In the genomic region with DNA sequence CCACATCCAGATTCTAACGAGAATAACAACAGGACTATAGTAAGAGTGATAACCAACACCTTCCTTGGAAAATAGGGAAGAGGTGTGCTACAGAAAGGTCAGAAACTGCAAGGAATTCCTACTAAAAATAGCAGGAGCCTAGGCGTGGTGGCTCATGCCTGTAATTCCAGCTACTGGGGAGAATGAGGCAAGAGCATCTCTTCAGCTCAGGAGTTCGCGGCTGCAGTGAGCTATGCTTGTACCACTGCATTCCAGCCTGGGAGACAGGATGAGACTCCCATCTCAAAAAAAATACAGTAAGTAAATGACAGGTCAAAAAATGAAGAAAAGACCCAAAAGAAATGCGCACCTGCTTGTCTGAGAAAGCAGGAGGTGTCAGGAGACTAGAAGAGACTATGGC, we compare ENCODE assay signal across 26 cellular contexts.
"Had no signal": no experiment of that assay in that cellular context is flagged by ENCODE, and none has a peak within 500 bp of the region (broad histone marks: within the 10 kb centered on the region; RNA-seq: fewer than 3 reads in every experiment).

No MANE protein-coding gene starts in this region.

- H3K9me3 Mint-ChIP-seq: immature natural killer cell; natural killer cell treated with Interleukin-12 subunit alpha and Interleukin-12 subunit beta and Interleukin-15 and Interleukin-18, amount 100 ng/mL, for 72 hours; type B pancreatic cell had no signal

- H3K4me1 Mint-ChIP-seq: immature natural killer cell; naive thymus-derived CD4-positive, alpha-beta T cell; stimulated activated naive B cell treated with anti-CD40 and anti-IgM and Interleukin-4, amounts not matched to agents 10 μg/mL and 1 μg/mL and 100 μg/mL, for 72 hours had no signal

- H3K27me3 ChIP-seq: left lung, ovary, right atrium auricular region, right lobe of liver, uterus had no signal

- H3K4me3 ChIP-seq: left lung, lung, mucosa of descending colon, ovary, right atrium auricular region, right lobe of liver, skin epidermis, stomach, thoracic aorta, tibial artery, uterus had no signal

- ATAC-seq: left colon; left lung; mucosa of descending colon; naive thymus-derived CD4-positive, alpha-beta T cell; natural killer cell treated with Interleukin-12 subunit alpha and Interleukin-12 subunit beta and Interleukin-15 and Interleukin-18, amount 100 ng/mL, for 72 hours; right lobe of liver; stimulated activated naive B cell treated with anti-CD40 and anti-IgM and Interleukin-4, amounts not matched to agents 10 μg/mL and 1 μg/mL and 100 μg/mL, for 72 hours; stimulated activated naive CD8-positive, alpha-beta T cell treated with anti-CD3 and anti-CD28 coated beads, Interleukin-15, Interleukin-2, amounts not matched to agents 100 U/mL and 50 U/mL, for 24 hours had no signal

- H3K36me3 Mint-ChIP-seq: immature natural killer cell; naive thymus-derived CD4-positive, alpha-beta T cell; natural killer cell treated with Interleukin-12 subunit alpha and Interleukin-12 subunit beta and Interleukin-15 and Interleukin-18, amount 100 ng/mL, for 72 hours; stimulated activated naive B cell treated with anti-CD40 and anti-IgM and Interleukin-4, amounts not matched to agents 10 μg/mL and 1 μg/mL and 100 μg/mL, for 72 hours; type B pancreatic cell had no signal

- H3K27me3 Mint-ChIP-seq: stimulated activated naive B cell treated with anti-CD40 and anti-IgM and Interleukin-4, amounts not matched to agents 10 μg/mL and 1 μg/mL and 100 μg/mL, for 72 hours had no signal

- H3K27ac Mint-ChIP-seq: immature natural killer cell; naive thymus-derived CD4-positive, alpha-beta T cell; natural killer cell treated with Interleukin-12 subunit alpha and Interleukin-12 subunit beta and Interleukin-15 and Interleukin-18, amount 100 ng/mL, for 72 hours; progenitor cell of endocrine pancreas; stimulated activated naive B cell treated with anti-CD40 and anti-IgM and Interleukin-4, amounts not matched to agents 10 μg/mL and 1 μg/mL and 100 μg/mL, for 72 hours; type B pancreatic cell had no signal

- H3K27ac ChIP-seq: left lung, ovary, right atrium auricular region, right lobe of liver, skin epidermis, stomach, thoracic aorta, tibial artery, uterus had no signal

- DNase-seq: hypothalamus; immature natural killer cell; kidney; left colon; left lung; midbrain; mucosa of descending colon; naive thymus-derived CD4-positive, alpha-beta T cell; ovary; right lobe of liver; stimulated activated CD4-positive, alpha-beta T cell treated with anti-CD3 and anti-CD28 coated beads, Interleukin-12 subunit alpha, Interleukin-12 subunit beta, amount 100 ng/mL, for 4 hours; stimulated activated CD4-positive, alpha-beta T cell treated with anti-CD3 and anti-CD28 coated beads, Interleukin-15, amount 100 ng/mL, for 24 hours; stimulated activated CD4-positive, alpha-beta T cell treated with anti-CD3 and anti-CD28 coated beads, Interleukin-2, amount 100 ng/mL, for 24 hours; stimulated activated CD4-positive, alpha-beta T cell treated with anti-CD3 and anti-CD28 coated beads, Interleukin-4, amount 100 ng/mL, for 1 hour; stimulated activated naive B cell treated with anti-CD40 and anti-IgM and Interleukin-4, amounts not matched to agents 10 μg/mL and 1 μg/mL and 100 μg/mL, for 72 hours; stimulated activated naive CD8-positive, alpha-beta T cell treated with anti-CD3 and anti-CD28 coated beads, Interleukin-15, Interleukin-2, amounts not matched to agents 100 U/mL and 50 U/mL, for 24 hours; stomach; tibial artery; uterus had no signal

- H3K9me3 ChIP-seq: left lung, mucosa of descending colon, ovary, right lobe of liver, thoracic aorta, tibial artery, uterus had no signal

- H3K4me3 Mint-ChIP-seq: immature natural killer cell; naive thymus-derived CD4-positive, alpha-beta T cell; natural killer cell treated with Interleukin-12 subunit alpha and Interleukin-12 subunit beta and Interleukin-15 and Interleukin-18, amount 100 ng/mL, for 72 hours; stimulated activated naive B cell treated with anti-CD40 and anti-IgM and Interleukin-4, amounts not matched to agents 10 μg/mL and 1 μg/mL and 100 μg/mL, for 72 hours; type B pancreatic cell had no signal

- H3K4me1 ChIP-seq: left lung, right lobe of liver, stomach, tibial artery, uterus had no signal

- H3K36me3 ChIP-seq: left lung, ovary, right atrium auricular region, right lobe of liver, stomach, thoracic aorta, tibial artery, uterus had no signal
